9 cellular contexts compared by ENCODE assay signal in genomic region chr10:31620236-31621151, GRCh38.
DNase-seq lines count a peak whose midpoint lies in the region; ATAC-seq and TF ChIP-seq lines count a peak whose summit lies in the region.
"Had no signal": no experiment of that assay in that cellular context is flagged by ENCODE, and none has a peak within 500 bp of the region (broad histone marks: within the 10 kb centered on the region; RNA-seq: fewer than 3 reads in every experiment).

No MANE protein-coding gene starts in this region.

- no peak overlapping the region for H3K4me3 ChIP-seq in epithelial cell of proximal tubule (ENCODE audit: low read depth, low read length)
- H3K4me3 ChIP-seq in mucosa of descending colon = no peak overlapping the region

- DNase-seq in 8988T = peak; percentile 47
- peak; percentile 15 for DNase-seq in KBM-7
- DNase-seq in epithelial cell of proximal tubule (ENCODE audit: low read depth) = no peak
- DNase-seq in mucosa of descending colon = peak; percentile 49 to 61 (median 50)
- DNase-seq in activated gamma-delta T cell treated with Interleukin-2 at 50 U/mL for 16 hours = no peak
- DNase-seq in NCI-H1048 (lab: John Stamatoyannopoulos, UW) = no peak
- DNase-seq in midbrain (lab: John Stamatoyannopoulos, UW) = no peak
- DNase-seq: stimulated activated CD4-positive, alpha-beta T cell treated with anti-CD3 and anti-CD28 coated beads, Interleukin-1b, Interleukin-23, amount 100 ng/mL, for 48 hours had no signal

- no peaks in the 10 kb centered on the region for H3K4me1 ChIP-seq in mucosa of descending colon (ENCODE audit: low read depth)

- peak; percentile 37 for ATAC-seq in mucosa of descending colon
- no peak for ATAC-seq in HG03460 (IDR thresholded peaks at IDR 0.05; ENCODE audit: unreplicated experiment)

- intact Hi-C loops in mucosa of descending colon (cut with DNase I, micrococcal nuclease) = no loop called here

- H3K36me3 ChIP-seq in mucosa of descending colon (ENCODE audit: low read depth) = no peaks in the 10 kb centered on the region

- no peaks in the 10 kb centered on the region for H3K9me3 ChIP-seq in mucosa of descending colon

- in situ Hi-C loops in KBM-7 (cut with MboI; ENCODE audit: low pct_unique_long_range_greater_than_20kb, low sequenced_read_pairs) = no loop called here

- TF ChIP-seq CTCF in epithelial cell of proximal tubule (conservative IDR thresholded peaks at IDR 0.05; ENCODE audit: low read depth, low read length) (peak; percentile 29), mucosa of descending colon (IDR thresholded peaks at IDR 0.05) (no peak)

Comparison
In these comparisons a context has a peak if more than half of its experiments do, and no peak if none do; other contexts are left out.
1. DNase-seq: peak in 8988T (single experiment), KBM-7 (single experiment) and mucosa of descending colon (3 of 3); none in epithelial cell of proximal tubule (single experiment), activated gamma-delta T cell treated with Interleukin-2 at 50 U/mL for 16 hours (single experiment), NCI-H1048 (single experiment) and midbrain (single experiment).